8 cellular contexts compared by ENCODE assay signal in the genomic region with DNA sequence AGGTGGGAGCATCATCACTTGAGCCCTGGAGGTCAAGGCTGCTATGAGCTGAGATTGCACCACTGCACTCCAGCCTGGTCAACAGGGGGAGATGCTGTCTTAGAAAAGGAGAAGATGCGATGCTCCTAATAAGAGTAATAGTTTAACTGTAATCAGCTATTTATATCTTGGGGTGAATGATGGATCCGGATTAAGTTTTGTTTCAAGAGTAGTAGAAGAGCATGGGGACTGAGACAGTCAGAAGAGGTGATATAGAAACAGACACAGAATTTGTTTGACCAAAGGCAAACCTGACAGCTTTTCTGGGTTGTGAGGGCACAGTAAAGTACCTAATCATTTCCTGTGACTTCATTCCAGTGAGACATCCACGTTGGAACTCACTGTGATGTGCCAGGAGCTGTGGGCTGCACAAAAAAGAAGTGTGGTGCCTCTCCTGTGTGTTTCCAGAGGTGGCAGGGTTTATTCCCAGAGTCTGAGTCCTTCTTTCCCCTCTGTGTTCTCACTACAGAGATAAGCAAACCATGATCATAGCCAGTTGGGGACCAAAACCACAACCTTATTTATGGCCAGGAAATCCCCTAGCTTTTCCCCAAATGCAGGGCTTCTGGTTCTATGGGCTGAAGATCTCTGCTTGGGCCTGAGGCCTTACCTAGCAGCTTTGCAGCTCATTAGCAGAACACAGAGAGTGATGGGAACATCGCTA.
DNase-seq lines count a peak whose midpoint lies in the region; ATAC-seq and TF ChIP-seq lines count a peak whose summit lies in the region.

No MANE protein-coding gene starts in this region.

- peaks cover 41% of the 10 kb centered on the region for H3K4me1 Mint-ChIP-seq in T-helper 1 cell treated with Interleukin-12 subunit alpha and Interleukin-12 subunit beta and Interleukin-4 antibody, amounts not matched to agents 30 μg/mL and 1 μg/mL, for 36 hours (ENCODE audit: low read depth)
- peaks cover 46 to 57% of the 10 kb centered on the region in 2 donors for H3K4me1 Mint-ChIP-seq in natural killer cell treated with Interleukin-12 subunit alpha and Interleukin-12 subunit beta and Interleukin-15 and Interleukin-18, amount 100 ng/mL, for 72 hours (ENCODE audit: low read depth in 2 of 2)

- peak; percentile 48 for TF ChIP-seq CTCF in AG09319 (IDR thresholded peaks at IDR 0.05; ENCODE audit: low read depth, low read length)

- no peaks in the 10 kb centered on the region for H3K27me3 Mint-ChIP-seq in T-helper 1 cell treated with Interleukin-12 subunit alpha and Interleukin-12 subunit beta and Interleukin-4 antibody, amounts not matched to agents 30 μg/mL and 1 μg/mL, for 36 hours (ENCODE audit: low read depth)
- H3K27me3 Mint-ChIP-seq in natural killer cell treated with Interleukin-12 subunit alpha and Interleukin-12 subunit beta and Interleukin-15 and Interleukin-18, amount 100 ng/mL, for 72 hours: no peaks in the 10 kb centered on the region

- H3K9me3 Mint-ChIP-seq in T-helper 1 cell treated with Interleukin-12 subunit alpha and Interleukin-12 subunit beta and Interleukin-4 antibody, amounts not matched to agents 30 μg/mL and 1 μg/mL, for 36 hours: no peaks in the 10 kb centered on the region
- no peaks in the 10 kb centered on the region for H3K9me3 Mint-ChIP-seq in natural killer cell treated with Interleukin-12 subunit alpha and Interleukin-12 subunit beta and Interleukin-15 and Interleukin-18, amount 100 ng/mL, for 72 hours

- ATAC-seq in GM18520 (IDR thresholded peaks at IDR 0.05; ENCODE audit: unreplicated experiment): peak; percentile 72
- peak; percentile 45 for ATAC-seq in HG02970 (IDR thresholded peaks at IDR 0.05; ENCODE audit: low FRiP score, unreplicated experiment)
- ATAC-seq in natural killer cell treated with Interleukin-12 subunit alpha and Interleukin-12 subunit beta and Interleukin-15 and Interleukin-18, amount 100 ng/mL, for 72 hours: peak; percentile 76 to 83

- H3K36me3 Mint-ChIP-seq in T-helper 1 cell treated with Interleukin-12 subunit alpha and Interleukin-12 subunit beta and Interleukin-4 antibody, amounts not matched to agents 30 μg/mL and 1 μg/mL, for 36 hours (ENCODE audit: low read depth): peaks cover 13% of the 10 kb centered on the region
- H3K36me3 Mint-ChIP-seq in natural killer cell treated with Interleukin-12 subunit alpha and Interleukin-12 subunit beta and Interleukin-15 and Interleukin-18, amount 100 ng/mL, for 72 hours: peaks cover 5% of the 10 kb centered on the region

- H3K4me3 Mint-ChIP-seq in T-helper 1 cell treated with Interleukin-12 subunit alpha and Interleukin-12 subunit beta and Interleukin-4 antibody, amounts not matched to agents 30 μg/mL and 1 μg/mL, for 36 hours: peak overlapping the region; percentile 30
- H3K4me3 Mint-ChIP-seq in natural killer cell treated with Interleukin-12 subunit alpha and Interleukin-12 subunit beta and Interleukin-15 and Interleukin-18, amount 100 ng/mL, for 72 hours: peak overlapping the region; percentile 63

- DNase-seq in AG09319 (ENCODE audit: extremely low read depth, low read depth): no peak
- no peak for DNase-seq in natural killer cell treated with Interleukin-12 subunit alpha and Interleukin-12 subunit beta and Interleukin-15 and Interleukin-18, amount 100 ng/mL, for 72 hours (ENCODE audit: low spot score)
- no peak for DNase-seq in NOMO-1 treated with dmso at 0.1 percent for 144 hours (lab: John Stamatoyannopoulos, UW; ENCODE audit: unreplicated experiment)
- no peak for DNase-seq in mucosa of gallbladder (ENCODE audit: low spot score)
- DNase-seq in nucleus accumbens (lab: John Stamatoyannopoulos, UW): no peak

- peak overlapping the region; percentile 58 for H3K27ac Mint-ChIP-seq in T-helper 1 cell treated with Interleukin-12 subunit alpha and Interleukin-12 subunit beta and Interleukin-4 antibody, amounts not matched to agents 30 μg/mL and 1 μg/mL, for 36 hours
- H3K27ac Mint-ChIP-seq in natural killer cell treated with Interleukin-12 subunit alpha and Interleukin-12 subunit beta and Interleukin-15 and Interleukin-18, amount 100 ng/mL, for 72 hours: peak overlapping the region; percentile 82 to 84
